16 cellular contexts compared by ENCODE assay signal in genomic region chr17:15124746-15125145, GRCh38.
DNase-seq lines count a peak whose midpoint lies in the region; ATAC-seq and TF ChIP-seq lines count a peak whose summit lies in the region.
"Had no signal": no experiment of that assay in that cellular context is flagged by ENCODE, and none has a peak within 500 bp of the region (broad histone marks: within the 10 kb centered on the region; RNA-seq: fewer than 3 reads in every experiment).

No MANE protein-coding gene starts in this region.

- 30 to 79% methylated on average over 1 of the region's 1 CpG for WGBS in body of pancreas, 2 donors

- DNase-seq in AG20443 (ENCODE audit: low spot score) (peak; percentile 30), GM03348 (ENCODE audit: low spot score) (peak; percentile 22), adipocyte (ENCODE audit: low read depth) (peak; percentile 69), fibroblast of peridontal ligament (ENCODE audit: extremely low read depth) (peak; percentile 26), body of pancreas (no peak), A673 (ENCODE audit: low spot score) (no peak)
- DNase-seq: AML-193; CD4-positive, CD25-positive, alpha-beta regulatory T cell; DMS53; Karpas-422 had no signal

- H3K9me3 ChIP-seq in adipocyte (ENCODE audit: control insufficient read depth, low read length): no peaks in the 10 kb centered on the region
- no peaks in the 10 kb centered on the region for H3K9me3 ChIP-seq in body of pancreas
- no peaks in the 10 kb centered on the region for H3K9me3 ChIP-seq in A673 (ENCODE audit: low read depth, low read length, poor library complexity, severe bottlenecking)

- ATAC-seq in HG03175 (IDR thresholded peaks at IDR 0.05; ENCODE audit: unreplicated experiment): no peak
- ATAC-seq in HG02798 (IDR thresholded peaks at IDR 0.05; ENCODE audit: poor library complexity, unreplicated experiment): no peak
- ATAC-seq in body of pancreas: no peak
- ATAC-seq: HCT116, K562 had no signal

- CTCF ChIA-PET in A673 (lab: Charles Lee): no interaction called here

- TF ChIP-seq CTCF in body of pancreas (IDR thresholded peaks at IDR 0.05) (no peak), A673 (conservative IDR thresholded peaks at IDR 0.05; ENCODE audit: low read depth, low read length) (no peak)

- intact Hi-C loops in body of pancreas (cut with DNase I): no loop called here
- intact Hi-C loops in A673 (cut with micrococcal nuclease; ENCODE audit: unreplicated experiment): no loop called here

- POLR2A ChIA-PET in A673 (lab: Charles Lee; ENCODE audit: low non-redundant PET): no interaction called here

- TF ChIP-seq POLR2A in body of pancreas (IDR thresholded peaks at IDR 0.05): no peak

- no peak overlapping the region for H3K9ac ChIP-seq in adipocyte (ENCODE audit: low read length)
- H3K9ac ChIP-seq: BLaER1 treated with 17β-estradiol and CSF1 and Interleukin-3, amounts not matched to agents 10 nM and 100 nM had no signal

- no peaks in the 10 kb centered on the region for H3K36me3 ChIP-seq in adipocyte (ENCODE audit: control insufficient read depth, insufficient read depth, low read length, severe bottlenecking)
- H3K36me3 ChIP-seq in body of pancreas (replicated peaks in 1 of 2; ENCODE audit: insufficient read depth in 1 of 2, low read depth in 2 of 2): no peaks in the 10 kb centered on the region
- H3K36me3 ChIP-seq in A673 (ENCODE audit: insufficient read depth, low read length, poor library complexity, severe bottlenecking): no peaks in the 10 kb centered on the region
- H3K36me3 ChIP-seq: BLaER1 treated with 17β-estradiol and CSF1 and Interleukin-3, amounts not matched to agents 10 nM and 100 nM had no signal

- no peaks in the 10 kb centered on the region for H3K27me3 ChIP-seq in adipocyte (replicated peaks; ENCODE audit: control insufficient read depth, insufficient read depth, low read length)
- H3K27me3 ChIP-seq in body of pancreas: no peaks in the 10 kb centered on the region
- H3K27me3 ChIP-seq in A673 (replicated peaks; ENCODE audit: insufficient read depth, low read depth, low read length, poor library complexity): no peaks in the 10 kb centered on the region
- H3K27me3 ChIP-seq: BLaER1 treated with 17β-estradiol and CSF1 and Interleukin-3, amounts not matched to agents 10 nM and 100 nM had no signal

- H3K27ac ChIP-seq in body of pancreas: no peak overlapping the region
- no peak overlapping the region for H3K27ac ChIP-seq in A673 (ENCODE audit: low read depth, low read length, poor library complexity, severe bottlenecking)
- H3K27ac ChIP-seq: BLaER1 treated with 17β-estradiol and CSF1 and Interleukin-3, amounts not matched to agents 10 nM and 100 nM; HL-60 had no signal

- no TSS peak for BruUV-seq in A673 (replicated peaks; lab: Mats Ljungman, UMichigan)

- H3K4me3 ChIP-seq in adipocyte (ENCODE audit: low read length) (no peak overlapping the region), body of pancreas (no peak overlapping the region), A673 (ENCODE audit: low read depth, low read length, poor library complexity, severe bottlenecking) (no peak overlapping the region)
- H3K4me3 ChIP-seq: BLaER1 treated with 17β-estradiol and CSF1 and Interleukin-3, amounts not matched to agents 10 nM and 100 nM; K562 had no signal

- peaks cover 40% of the 10 kb centered on the region for H3K4me1 ChIP-seq in adipocyte (ENCODE audit: control insufficient read depth, insufficient read depth, low read length)
- peaks cover 7% of the 10 kb centered on the region for H3K4me1 ChIP-seq in body of pancreas
- H3K4me1 ChIP-seq in A673 (ENCODE audit: insufficient read depth, low read length, poor library complexity, severe bottlenecking): no peaks in the 10 kb centered on the region

Comparison
In these comparisons a context has a peak if more than half of its experiments do, and no peak if none do; other contexts are left out.
1. DNase-seq: peak in AG20443 (single experiment), GM03348 (single experiment), adipocyte (single experiment) and fibroblast of peridontal ligament (single experiment); none in body of pancreas (0 of 4) and A673 (single experiment).